In the genomic region with DNA sequence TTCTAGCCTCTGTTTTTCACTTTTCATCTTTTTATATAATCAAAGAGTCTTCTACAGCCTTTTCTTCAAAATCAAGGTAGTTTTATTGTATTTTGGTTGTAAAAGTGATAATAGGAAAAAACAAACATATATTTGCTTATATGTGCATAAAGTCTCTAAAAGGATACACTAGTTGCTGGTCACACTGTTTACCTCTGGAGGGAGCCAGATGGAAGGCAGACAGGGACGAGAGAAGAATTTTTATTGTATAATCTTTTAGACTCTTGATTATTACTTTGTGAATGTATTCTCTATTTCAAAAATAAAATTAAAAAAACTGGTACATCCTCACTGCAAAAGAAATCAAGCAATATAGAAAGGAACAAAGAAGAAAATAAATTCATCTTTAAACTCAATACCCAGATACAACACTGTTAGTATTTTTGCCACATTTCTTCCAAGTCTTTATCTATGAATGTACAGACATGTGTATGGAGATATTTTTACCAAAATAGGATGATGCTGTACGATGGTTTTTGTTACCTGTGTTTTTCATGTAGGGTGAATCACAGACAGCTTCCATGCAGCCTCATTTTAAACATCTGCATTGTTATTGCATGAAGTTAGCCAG, we compare ENCODE assay signal across 8 cellular contexts. TPM values are rescaled to one million over a fixed set of nuclear protein-coding genes. Genes with fewer than 3 reads are reported as not detected.
DNase-seq lines count a peak whose midpoint lies in the region; ATAC-seq and TF ChIP-seq lines count a peak whose summit lies in the region.

No MANE protein-coding gene starts in this region.

- H3K9me3 ChIP-seq in heart left ventricle, result no peaks in the 10 kb centered on the region

- no peaks in the 10 kb centered on the region for H3K36me3 ChIP-seq in heart left ventricle

- POLR2A ChIA-PET in activated CD8-positive, alpha-beta T cell treated with anti-CD3 and anti-CD28 coated beads for 36 hours (lab: Charles Lee), result no interaction called here

- H3K27ac ChIP-seq in heart left ventricle, result peak overlapping the region in 3 of 12 donors; percentile 16 to 73 (median 71)

- H3K27me3 Mint-ChIP-seq in activated CD8-positive, alpha-beta T cell treated with anti-CD3 and anti-CD28 coated beads for 36 hours, result no peaks in the 10 kb centered on the region

- H3K9me3 Mint-ChIP-seq in activated CD8-positive, alpha-beta T cell treated with anti-CD3 and anti-CD28 coated beads for 36 hours, result no peaks in the 10 kb centered on the region

- no peaks in the 10 kb centered on the region for H3K4me1 Mint-ChIP-seq in activated CD8-positive, alpha-beta T cell treated with anti-CD3 and anti-CD28 coated beads for 36 hours (ENCODE audit: low read depth)

- intact Hi-C loops in activated CD8-positive, alpha-beta T cell treated with anti-CD3 and anti-CD28 coated beads for 36 hours (cut with micrococcal nuclease), result no loop called here
- intact Hi-C loops in heart left ventricle (cut with DNase I), result loop anchor here in 7 of 10 donors (2.0 to 10.0 kb wide), 6 partner anchors 93 to 349 kb away; partner anchors contain the start of gene ALAD (in 1 of the 7)

- TF ChIP-seq POLR2A in heart left ventricle (IDR thresholded peaks at IDR 0.05), result no peak

- H3K4me3 ChIP-seq in heart left ventricle, result no peak overlapping the region

- DNase-seq in stimulated activated CD8-positive, alpha-beta memory T cell treated with anti-CD3 and anti-CD28 coated beads, Interleukin-12 subunit alpha, Interleukin-12 subunit beta, amount 100 ng/mL, for 1 hour (ENCODE audit: low read depth), result peak; percentile 3
- no peak for DNase-seq in stimulated activated CD8-positive, alpha-beta memory T cell treated with anti-CD3 and anti-CD28 coated beads, Interleukin-4, amount 100 ng/mL, for 48 hours
- DNase-seq in MV-4-11 (lab: John Stamatoyannopoulos, UW) (peak; percentile 41), heart left ventricle (no peak)
- DNase-seq in activated CD8-positive, alpha-beta T cell treated with anti-CD3 and anti-CD28 coated beads for 36 hours, result peak; percentile 50
- no peak for DNase-seq in stimulated activated naive CD8-positive, alpha-beta T cell treated with anti-CD3 and anti-CD28 coated beads, Interleukin-15, Interleukin-2, amounts not matched to agents 100 U/mL and 50 U/mL, for 24 hours
- DNase-seq in NK-92 treated with Interleukin-12 subunit alpha and Interleukin-12 subunit beta, amount 100 ng/mL, for 24 hours (lab: John Stamatoyannopoulos, UW), result no peak

- no peaks in the 10 kb centered on the region for H3K27me3 ChIP-seq in heart left ventricle

- CTCF ChIA-PET in activated CD8-positive, alpha-beta T cell treated with anti-CD3 and anti-CD28 coated beads for 36 hours (lab: Charles Lee), result interaction anchor here (0.7 to 4.0 kb wide), 8 partner anchors 34 to 349 kb away, joined by 3 to 17 read pairs (median 5); partner anchors contain the start of gene ALAD

- no peak overlapping the region for H3K27ac Mint-ChIP-seq in activated CD8-positive, alpha-beta T cell treated with anti-CD3 and anti-CD28 coated beads for 36 hours

- TF ChIP-seq CTCF in activated CD8-positive, alpha-beta T cell treated with anti-CD3 and anti-CD28 coated beads for 36 hours (IDR thresholded peaks at IDR 0.05), result peak; percentile 79
- peak; percentile 56 to 83 (median 65) for TF ChIP-seq CTCF in heart left ventricle (IDR thresholded peaks at IDR 0.05)

- H3K4me1 ChIP-seq in heart left ventricle, result peaks cover 0 to 22% (median 9%) of the 10 kb centered on the region in 12 donors

- WGBS in heart left ventricle, 4 donors, result 5 to 10% (median 6%) methylated on average over 2 of the region's 2 CpGs

- H3K4me3 Mint-ChIP-seq in activated CD8-positive, alpha-beta T cell treated with anti-CD3 and anti-CD28 coated beads for 36 hours, result no peak overlapping the region

- peak; percentile 56 for ATAC-seq in activated CD8-positive, alpha-beta T cell treated with anti-CD3 and anti-CD28 coated beads for 36 hours
- ATAC-seq in heart left ventricle (peak in 2 of 4 donors; percentile 63 to 64), HG03108 (IDR thresholded peaks at IDR 0.05; ENCODE audit: unreplicated experiment) (no peak)
- ATAC-seq in stimulated activated naive CD8-positive, alpha-beta T cell treated with anti-CD3 and anti-CD28 coated beads, Interleukin-15, Interleukin-2, amounts not matched to agents 100 U/mL and 50 U/mL, for 24 hours, result peak; percentile 68

- no peaks in the 10 kb centered on the region for H3K36me3 Mint-ChIP-seq in activated CD8-positive, alpha-beta T cell treated with anti-CD3 and anti-CD28 coated beads for 36 hours (ENCODE audit: low read depth)

RNA-seq across cellular contexts. Expression of gene RNF183, which starts 6.1 kb away (rescaled TPM):
- under 1 TPM in 1 of 2 experiments, not detected in 1; 0.27 TPM for total RNA-seq in activated CD8-positive, alpha-beta T cell treated with anti-CD3 and anti-CD28 coated beads for 36 hours
- not detected for total RNA-seq in heart left ventricle
- under 1 TPM in 1 of 2 donors, not detected in 1; 0.04 TPM for polyA plus RNA-seq in heart left ventricle

RNA-seq across cellular contexts. Expression of gene WDR31, which starts 30.8 kb away (rescaled TPM):
- 1 to 10 TPM; 1.3 to 1.4 TPM for total RNA-seq in activated CD8-positive, alpha-beta T cell treated with anti-CD3 and anti-CD28 coated beads for 36 hours
- total RNA-seq in heart left ventricle, result 10 to 100 TPM in 6 of 9 donors, 1 to 10 TPM in 3; 8.1 to 22.4 (median 14.4) TPM
- polyA plus RNA-seq in heart left ventricle, result 1 to 10 TPM; 7.0 TPM

RNA-seq across cellular contexts. Expression of gene PRPF4, which starts 33.9 kb away (rescaled TPM):
- 10 to 100 TPM; 52.9 to 56.5 TPM for total RNA-seq in activated CD8-positive, alpha-beta T cell treated with anti-CD3 and anti-CD28 coated beads for 36 hours
- 10 to 100 TPM; 10.4 to 15.0 (median 13.8) TPM for total RNA-seq in heart left ventricle
- 10 to 100 TPM in 1 of 2 donors, 1 to 10 TPM in 1; 5.1 to 24.6 TPM for polyA plus RNA-seq in heart left ventricle

RNA-seq across cellular contexts. Expression of gene CDC26, which starts 33.9 kb away (rescaled TPM):
- total RNA-seq in activated CD8-positive, alpha-beta T cell treated with anti-CD3 and anti-CD28 coated beads for 36 hours, result 10 to 100 TPM; 28.0 to 30.4 TPM
- total RNA-seq in heart left ventricle, result 10 to 100 TPM; 22.3 to 39.4 (median 34.4) TPM
- 10 to 100 TPM; 44.9 to 46.0 TPM for polyA plus RNA-seq in heart left ventricle

RNA-seq across cellular contexts. Expression of gene BSPRY, which starts 40.0 kb away (rescaled TPM):
- total RNA-seq in activated CD8-positive, alpha-beta T cell treated with anti-CD3 and anti-CD28 coated beads for 36 hours, result 1 to 10 TPM; 8.2 to 9.1 TPM
- 1 to 10 TPM in 7 of 9 donors, under 1 TPM in 1, not detected in 1; 0.39 to 7.6 (median 1.7) TPM for total RNA-seq in heart left ventricle
- polyA plus RNA-seq in heart left ventricle, result 1 to 10 TPM in 1 of 2 donors, under 1 TPM in 1; 0.80 to 3.8 TPM

Comparison
In these comparisons a context has a peak if more than half of its experiments do, and no peak if none do; other contexts are left out.
1. DNase-seq: peak in stimulated activated CD8-positive, alpha-beta memory T cell treated with anti-CD3 and anti-CD28 coated beads, Interleukin-12 subunit alpha, Interleukin-12 subunit beta, amount 100 ng/mL, for 1 hour (single experiment), MV-4-11 (single experiment) and activated CD8-positive, alpha-beta T cell treated with anti-CD3 and anti-CD28 coated beads for 36 hours (single experiment); none in stimulated activated CD8-positive, alpha-beta memory T cell treated with anti-CD3 and anti-CD28 coated beads, Interleukin-4, amount 100 ng/mL, for 48 hours (single experiment), heart left ventricle (0 of 5), stimulated activated naive CD8-positive, alpha-beta T cell treated with anti-CD3 and anti-CD28 coated beads, Interleukin-15, Interleukin-2, amounts not matched to agents 100 U/mL and 50 U/mL, for 24 hours (single experiment) and NK-92 treated with Interleukin-12 subunit alpha and Interleukin-12 subunit beta, amount 100 ng/mL, for 24 hours (single experiment).